In genomic region chr1:31714442-31715096, GRCh38 we compare ENCODE assay signal across 7 cellular contexts. TPM values are rescaled to one million over a fixed set of nuclear protein-coding genes. Genes with fewer than 3 reads are reported as not detected.
DNase-seq lines count a peak whose midpoint lies in the region; ATAC-seq and TF ChIP-seq lines count a peak whose summit lies in the region.

No MANE protein-coding gene starts in this region.

- no peaks in the 10 kb centered on the region for H3K36me3 Mint-ChIP-seq in GM23338 (ENCODE audit: low read depth)
- no peaks in the 10 kb centered on the region for H3K36me3 Mint-ChIP-seq in brain

- DNase-seq in GM23338 (ENCODE audit: low spot score) (peak; percentile 83), Peyer's patch (peak; percentile 30 to 79 (median 72)), HPDE6-E6E7 (ENCODE audit: extremely low spot score) (no peak)

- no peaks in the 10 kb centered on the region for H3K36me3 ChIP-seq in GM23338 (ENCODE audit: insufficient read depth)
- no peaks in the 10 kb centered on the region for H3K36me3 ChIP-seq in Peyer's patch
- no peaks in the 10 kb centered on the region for H3K36me3 ChIP-seq in skeletal muscle satellite cell (ENCODE audit: insufficient read depth, low read length)

- H3K4me3 ChIP-seq in GM23338 (peak overlapping the region; percentile 84), Peyer's patch (peak overlapping the region; percentile 32 to 56 (median 45)), iPS-18c (ENCODE audit: insufficient read depth, low read depth, low read length) (peak overlapping the region; percentile 63), skeletal muscle satellite cell (ENCODE audit: low read length) (peak overlapping the region; percentile 61)

- H3K9me2 ChIP-seq in GM23338 (ENCODE audit: insufficient read depth), result no peaks in the 10 kb centered on the region

- H3K9me3 ChIP-seq in Peyer's patch (no peaks in the 10 kb centered on the region), iPS-18c (ENCODE audit: control insufficient read depth, insufficient read depth, low read length) (peaks cover 2% of the 10 kb centered on the region), skeletal muscle satellite cell (replicated peaks; ENCODE audit: low read length) (no peaks in the 10 kb centered on the region)

- H4K20me1 ChIP-seq in GM23338 (replicated peaks; ENCODE audit: insufficient read depth), result no peaks in the 10 kb centered on the region

- H3K9me3 Mint-ChIP-seq in GM23338, result no peaks in the 10 kb centered on the region
- peaks cover 0 to 9% (median 0%) of the 10 kb centered on the region in 5 experiments for H3K9me3 Mint-ChIP-seq in brain

- H3K4me3 Mint-ChIP-seq in GM23338 (peak overlapping the region; percentile 87), brain (peak overlapping the region in 4 of 5 experiments; percentile 18 to 84 (median 74))

- H2AFZ ChIP-seq in GM23338, result peak overlapping the region; percentile 83

- H3K4me1 ChIP-seq in GM23338 (ENCODE audit: insufficient read depth) (peaks cover 18% of the 10 kb centered on the region), Peyer's patch (peaks cover 0 to 18% (median 16%) of the 10 kb centered on the region in 4 donors), skeletal muscle satellite cell (ENCODE audit: control insufficient read depth, insufficient read depth, low read length) (peaks cover 50% of the 10 kb centered on the region)

- peak overlapping the region; percentile 73 for H3K27ac ChIP-seq in GM23338 (ENCODE audit: low read depth)
- peak overlapping the region; percentile 57 to 95 (median 87) for H3K27ac ChIP-seq in Peyer's patch

- H3K4me2 ChIP-seq in GM23338 (peak overlapping the region; percentile 97), skeletal muscle satellite cell (ENCODE audit: low read length) (peak overlapping the region; percentile 89)

- H3K27me3 Mint-ChIP-seq in GM23338 (ENCODE audit: insufficient read depth, low read depth, poor library complexity) (peaks cover 8% of the 10 kb centered on the region), brain (peaks cover 15% of the 10 kb centered on the region)

- TF ChIP-seq CTCF in GM23338 (conservative IDR thresholded peaks at IDR 0.05; ENCODE audit: low read depth in 2 of 2), result peak; percentile 50 to 79
- TF ChIP-seq CTCF in Peyer's patch (IDR thresholded peaks at IDR 0.05), result peak in 4 of 6 experiments; percentile 35 to 56 (median 40)
- TF ChIP-seq CTCF in brain (conservative IDR thresholded peaks at IDR 0.05), result peak; percentile 33 to 65

- H3K9ac ChIP-seq in skeletal muscle satellite cell (ENCODE audit: low read depth, low read length), result peak overlapping the region; percentile 75

- H3K4me1 Mint-ChIP-seq in GM23338, result peaks cover 27% of the 10 kb centered on the region
- H3K4me1 Mint-ChIP-seq in brain, result peaks cover 62% of the 10 kb centered on the region

- H3K27ac Mint-ChIP-seq in GM23338, result no peak overlapping the region
- H3K27ac Mint-ChIP-seq in brain, result peak overlapping the region; percentile 19 to 98 (median 88)

- no peaks in the 10 kb centered on the region for H3K27me3 ChIP-seq in GM23338 (ENCODE audit: insufficient read depth)
- no peaks in the 10 kb centered on the region for H3K27me3 ChIP-seq in Peyer's patch
- H3K27me3 ChIP-seq in skeletal muscle satellite cell (ENCODE audit: control insufficient read depth, insufficient read depth, low read length), result peaks cover 20% of the 10 kb centered on the region

- H3K79me2 ChIP-seq in GM23338 (replicated peaks; ENCODE audit: insufficient read depth), result no peaks in the 10 kb centered on the region

- H3F3A ChIP-seq in GM23338 (replicated peaks; ENCODE audit: low read depth), result no peaks in the 10 kb centered on the region; the same call in none of the 2 replicates

- TF ChIP-seq POLR2A in Peyer's patch (IDR thresholded peaks at IDR 0.05), result no peak

- ATAC-seq in GM23338 (peak; percentile 46), HG03457 (IDR thresholded peaks at IDR 0.05; ENCODE audit: unreplicated experiment) (no peak)

TF ChIP-seq in GM23338, 12 proteins besides CTCF, POLR2A, EP300 and RAD21:
- TF ChIP-seq ZNF114 (CRISPR knock-in tag; IDR thresholded peaks at IDR 0.05), result no peak
- peak; percentile 61 for TF ChIP-seq POLR2AphosphoS5 (IDR thresholded peaks at IDR 0.05; ENCODE audit: low read depth)

RNA-seq across cellular contexts. Expression of gene COL16A1, which starts 10.8 kb away (rescaled TPM):
- total RNA-seq in GM23338 (2014; rRNA removed; shearing (Covaris generic)), result 13.2 and 15.7 TPM in 2 replicates
- 3.4 and 4.2 TPM in 2 replicates for polyA plus RNA-seq in GM23338 (2016; fragmentation: Nextera tagmentation; extraction: Ambion mirVana)
- total RNA-seq in Peyer's patch, result 100 to 1,000 TPM in 1 of 4 donors, 10 to 100 TPM in 3; 18.2 to 201 (median 58.3) TPM
- 4.9 TPM for polyA plus RNA-seq in brain (ENCODE audit: insufficient read depth, low read depth, low replicate concordance)
- 33.4 and 50.2 TPM in 2 replicates for total RNA-seq in skeletal muscle satellite cell (2012; rRNA removed)

RNA-seq across cellular contexts. Expression of gene ADGRB2, which starts 49.6 kb away (rescaled TPM):
- total RNA-seq in GM23338 (2014; rRNA removed; shearing (Covaris generic)), result 20.9 and 27.8 TPM in 2 replicates
- polyA plus RNA-seq in GM23338 (2016; fragmentation: Nextera tagmentation; extraction: Ambion mirVana), result 7.9 and 8.0 TPM in 2 replicates
- total RNA-seq in Peyer's patch, result 10 to 100 TPM in 3 of 4 donors, 1 to 10 TPM in 1; 3.3 to 39.1 (median 17.2) TPM
- 67.9 TPM for polyA plus RNA-seq in brain (ENCODE audit: insufficient read depth, low read depth, low replicate concordance)
- total RNA-seq in skeletal muscle satellite cell (2012; rRNA removed), result 1.8 and 3.3 TPM in 2 replicates
